1 cellular context compared by ENCODE assay signal in the genomic region with DNA sequence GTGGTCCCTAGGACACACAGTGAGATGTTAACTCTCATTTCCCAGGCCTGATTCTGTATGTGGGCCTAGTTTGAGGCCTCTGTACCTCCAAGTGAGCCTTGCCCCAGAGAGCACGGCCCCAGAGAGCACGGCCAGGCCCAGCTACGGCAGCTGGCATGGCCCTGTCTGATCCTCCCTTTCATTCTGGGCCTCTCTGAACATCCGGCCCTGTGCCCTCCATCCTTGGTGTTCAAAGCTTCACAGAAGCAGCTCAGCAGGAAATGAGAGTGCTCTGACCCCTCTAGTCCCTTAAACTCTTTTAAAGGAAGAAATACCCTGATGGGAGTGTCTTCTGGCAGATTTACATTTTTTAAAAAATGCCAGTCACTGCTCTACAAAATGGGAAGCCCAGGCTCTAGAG.
TF ChIP-seq lines count a peak whose summit lies in the region.

No MANE protein-coding gene starts in this region.

TF ChIP-seq in GM12878, 131 proteins besides CTCF, POLR2A, EP300 and RAD21 (continued from another document):
- TF ChIP-seq, protein P1, sequence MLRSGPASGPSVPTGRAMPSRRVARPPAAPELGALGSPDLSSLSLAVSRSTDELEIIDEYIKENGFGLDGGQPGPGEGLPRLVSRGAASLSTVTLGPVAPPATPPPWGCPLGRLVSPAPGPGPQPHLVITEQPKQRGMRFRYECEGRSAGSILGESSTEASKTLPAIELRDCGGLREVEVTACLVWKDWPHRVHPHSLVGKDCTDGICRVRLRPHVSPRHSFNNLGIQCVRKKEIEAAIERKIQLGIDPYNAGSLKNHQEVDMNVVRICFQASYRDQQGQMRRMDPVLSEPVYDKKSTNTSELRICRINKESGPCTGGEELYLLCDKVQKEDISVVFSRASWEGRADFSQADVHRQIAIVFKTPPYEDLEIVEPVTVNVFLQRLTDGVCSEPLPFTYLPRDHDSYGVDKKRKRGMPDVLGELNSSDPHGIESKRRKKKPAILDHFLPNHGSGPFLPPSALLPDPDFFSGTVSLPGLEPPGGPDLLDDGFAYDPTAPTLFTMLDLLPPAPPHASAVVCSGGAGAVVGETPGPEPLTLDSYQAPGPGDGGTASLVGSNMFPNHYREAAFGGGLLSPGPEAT (IDR thresholded peaks at IDR 0.05; ENCODE audit: low read depth): no peak
- TF ChIP-seq TARDBP (IDR thresholded peaks at IDR 0.05; ENCODE audit: borderline replicate concordance) (no peak), CBX5 (IDR thresholded peaks at IDR 0.05; ENCODE audit: low read depth) (no peak), PAX8 (IDR thresholded peaks at IDR 0.05) (no peak), CBFB (IDR thresholded peaks at IDR 0.05; ENCODE audit: low read depth) (no peak), NRF1 (conservative IDR thresholded peaks at IDR 0.05; ENCODE audit: low read depth, low read length) (no peak), IRF4 (IDR thresholded peaks at IDR 0.05; ENCODE audit: low read depth, low read length) (no peak), FOXK2 (IDR thresholded peaks at IDR 0.05) (no peak), SPI1 (IDR thresholded peaks at IDR 0.05; ENCODE audit: borderline replicate concordance, insufficient read depth, low read depth, low read length) (no peak)
- TF ChIP-seq, protein P2, sequence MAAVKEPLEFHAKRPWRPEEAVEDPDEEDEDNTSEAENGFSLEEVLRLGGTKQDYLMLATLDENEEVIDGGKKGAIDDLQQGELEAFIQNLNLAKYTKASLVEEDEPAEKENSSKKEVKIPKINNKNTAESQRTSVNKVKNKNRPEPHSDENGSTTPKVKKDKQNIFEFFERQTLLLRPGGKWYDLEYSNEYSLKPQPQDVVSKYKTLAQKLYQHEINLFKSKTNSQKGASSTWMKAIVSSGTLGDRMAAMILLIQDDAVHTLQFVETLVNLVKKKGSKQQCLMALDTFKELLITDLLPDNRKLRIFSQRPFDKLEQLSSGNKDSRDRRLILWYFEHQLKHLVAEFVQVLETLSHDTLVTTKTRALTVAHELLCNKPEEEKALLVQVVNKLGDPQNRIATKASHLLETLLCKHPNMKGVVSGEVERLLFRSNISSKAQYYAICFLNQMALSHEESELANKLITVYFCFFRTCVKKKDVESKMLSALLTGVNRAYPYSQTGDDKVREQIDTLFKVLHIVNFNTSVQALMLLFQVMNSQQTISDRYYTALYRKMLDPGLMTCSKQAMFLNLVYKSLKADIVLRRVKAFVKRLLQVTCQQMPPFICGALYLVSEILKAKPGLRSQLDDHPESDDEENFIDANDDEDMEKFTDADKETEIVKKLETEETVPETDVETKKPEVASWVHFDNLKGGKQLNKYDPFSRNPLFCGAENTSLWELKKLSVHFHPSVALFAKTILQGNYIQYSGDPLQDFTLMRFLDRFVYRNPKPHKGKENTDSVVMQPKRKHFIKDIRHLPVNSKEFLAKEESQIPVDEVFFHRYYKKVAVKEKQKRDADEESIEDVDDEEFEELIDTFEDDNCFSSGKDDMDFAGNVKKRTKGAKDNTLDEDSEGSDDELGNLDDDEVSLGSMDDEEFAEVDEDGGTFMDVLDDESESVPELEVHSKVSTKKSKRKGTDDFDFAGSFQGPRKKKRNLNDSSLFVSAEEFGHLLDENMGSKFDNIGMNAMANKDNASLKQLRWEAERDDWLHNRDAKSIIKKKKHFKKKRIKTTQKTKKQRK (IDR thresholded peaks at IDR 0.05; ENCODE audit: low read depth, low read length): no peak
TF ChIP-seq in GM12878: peak in this region for 0.
